Comparison of ENCODE assay signal across 10 cellular contexts in the genomic region with DNA sequence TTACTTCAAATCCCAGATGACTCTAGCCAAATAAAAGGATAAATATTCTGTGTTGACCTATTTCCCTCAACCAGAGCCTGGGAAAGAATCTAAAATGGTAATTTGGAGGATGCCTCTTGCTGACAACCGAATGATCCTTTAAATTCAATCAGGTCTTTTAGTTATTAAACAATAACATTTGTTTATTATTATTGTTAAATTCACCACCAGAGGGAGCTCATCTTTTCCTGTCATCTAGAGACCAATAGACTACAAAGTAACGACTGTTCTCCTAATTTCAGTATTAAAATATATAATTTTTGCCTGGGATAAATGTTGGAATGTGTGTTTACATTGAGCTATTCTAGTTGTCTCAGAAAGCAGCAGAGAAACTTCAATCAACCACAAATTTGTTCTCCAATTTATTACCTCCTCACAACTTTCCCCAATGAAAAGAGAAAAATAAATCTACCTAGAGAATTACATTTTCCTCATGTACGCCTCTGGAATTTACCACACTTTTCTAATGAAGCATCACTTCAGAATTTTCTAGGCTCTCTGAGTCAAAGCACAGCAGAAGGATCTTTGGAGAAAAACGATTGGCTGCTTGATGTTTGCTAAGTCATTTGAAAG.
DNase-seq lines count a peak whose midpoint lies in the region; ATAC-seq and TF ChIP-seq lines count a peak whose summit lies in the region.
"Had no signal": no experiment of that assay in that cellular context is flagged by ENCODE, and none has a peak within 500 bp of the region (broad histone marks: within the 10 kb centered on the region; RNA-seq: fewer than 3 reads in every experiment).

No MANE protein-coding gene starts in this region.

- peaks cover 5% of the 10 kb centered on the region for H3K4me1 Mint-ChIP-seq in progenitor cell of endocrine pancreas (ENCODE audit: low read depth)
- H3K4me1 Mint-ChIP-seq in CD8-positive, alpha-beta T cell (ENCODE audit: low read depth), result no peaks in the 10 kb centered on the region

- H3K27ac ChIP-seq in thyroid gland, result no peak overlapping the region
- no peak overlapping the region for H3K27ac ChIP-seq in CD8-positive, alpha-beta T cell (ENCODE audit: low read depth, low read length)
- H3K27ac ChIP-seq: BLaER1 had no signal

- TF ChIP-seq POLR2A in thyroid gland (IDR thresholded peaks at IDR 0.05), result no peak

- POLR2A ChIA-PET in CD8-positive, alpha-beta T cell (lab: Charles Lee), result no interaction called here

- H3K27me3 ChIP-seq in thyroid gland, result no peaks in the 10 kb centered on the region
- H3K27me3 ChIP-seq in CD8-positive, alpha-beta T cell (ENCODE audit: insufficient read depth, low read length), result no peaks in the 10 kb centered on the region
- H3K27me3 ChIP-seq: BLaER1 had no signal

- peaks cover 13% of the 10 kb centered on the region for H3K9me3 Mint-ChIP-seq in progenitor cell of endocrine pancreas (ENCODE audit: low read depth)
- H3K9me3 Mint-ChIP-seq in CD8-positive, alpha-beta T cell, result no peaks in the 10 kb centered on the region

- H3K27me3 Mint-ChIP-seq in progenitor cell of endocrine pancreas, result no peaks in the 10 kb centered on the region
- H3K27me3 Mint-ChIP-seq in CD8-positive, alpha-beta T cell (ENCODE audit: low read depth), result no peaks in the 10 kb centered on the region

- 50 to 55% methylated on average over 4 of the region's 4 CpGs for WGBS in thyroid gland, 2 donors

- TF ChIP-seq CTCF in cardiac fibroblast (IDR thresholded peaks at IDR 0.05; ENCODE audit: low read depth, low read length), result peak; percentile 26
- TF ChIP-seq CTCF in progenitor cell of endocrine pancreas (IDR thresholded peaks at IDR 0.05; ENCODE audit: unreplicated experiment), result peak; percentile 53
- TF ChIP-seq CTCF in thyroid gland (IDR thresholded peaks at IDR 0.05), result peak in 3 of 6 experiments; percentile 25 to 50 (median 37)
- TF ChIP-seq CTCF in CD8-positive, alpha-beta T cell (IDR thresholded peaks at IDR 0.05), result no peak

- DNase-seq in NCI-H1105 treated with DMSO at 0.1 percent for 48 hours (lab: John Stamatoyannopoulos, UW), result peak; percentile 35
- DNase-seq in NCI-H1105 (lab: John Stamatoyannopoulos, UW), result no peak
- peak; percentile 44 to 61 for DNase-seq in NCI-H2081 (lab: John Stamatoyannopoulos, UW)
- DNase-seq in cardiac fibroblast (ENCODE audit: low read depth in 2 of 2), result peak; percentile 50 to 67
- DNase-seq in progenitor cell of endocrine pancreas (ENCODE audit: low spot score, unreplicated experiment), result no peak
- no peak for DNase-seq in thyroid gland
- DNase-seq in CD8-positive, alpha-beta T cell, result no peak
- DNase-seq: activated CD4-positive, alpha-beta T cell treated with anti-CD3 and anti-CD28 coated beads for 1 hour had no signal

- no peaks in the 10 kb centered on the region for H3K36me3 Mint-ChIP-seq in progenitor cell of endocrine pancreas (ENCODE audit: insufficient read depth)
- H3K36me3 Mint-ChIP-seq in CD8-positive, alpha-beta T cell, result no peaks in the 10 kb centered on the region

- CTCF ChIA-PET in CD8-positive, alpha-beta T cell (lab: Charles Lee), result no interaction called here

- H3K27ac Mint-ChIP-seq in progenitor cell of endocrine pancreas, result no peak overlapping the region
- no peak overlapping the region for H3K27ac Mint-ChIP-seq in CD8-positive, alpha-beta T cell

- H3K4me1 ChIP-seq in thyroid gland, result no peaks in the 10 kb centered on the region
- H3K4me1 ChIP-seq in CD8-positive, alpha-beta T cell (ENCODE audit: insufficient read depth, low read length), result no peaks in the 10 kb centered on the region

- H3K9me3 ChIP-seq in thyroid gland, result no peaks in the 10 kb centered on the region
- no peaks in the 10 kb centered on the region for H3K9me3 ChIP-seq in CD8-positive, alpha-beta T cell (ENCODE audit: low read length)

- no peaks in the 10 kb centered on the region for H3K36me3 ChIP-seq in thyroid gland
- H3K36me3 ChIP-seq in CD8-positive, alpha-beta T cell (ENCODE audit: insufficient read depth, low read length), result no peaks in the 10 kb centered on the region
- H3K36me3 ChIP-seq: BLaER1 had no signal

- intact Hi-C loops in thyroid gland (cut with DNase I), result loop anchor here (5.0 kb wide), 1 partner anchor 487 kb away; no protein-coding TSS in a partner anchor
- intact Hi-C loops in CD8-positive, alpha-beta T cell (cut with DNase I, micrococcal nuclease), result loop anchor here in 1 of 2 experiments (5.0 kb wide), 1 partner anchor 338 kb away; no protein-coding TSS in a partner anchor

- H3K4me3 ChIP-seq in cardiac fibroblast (replicated peaks in 1 of 2; ENCODE audit: low read depth in 2 of 2, low read length in 2 of 2), result no peak overlapping the region
- H3K4me3 ChIP-seq in thyroid gland (replicated peaks in 1 of 3), result no peak overlapping the region
- H3K4me3 ChIP-seq in CD8-positive, alpha-beta T cell (ENCODE audit: low read depth, low read length), result no peak overlapping the region
- H3K4me3 ChIP-seq: BLaER1 had no signal

- no peak for ATAC-seq in HG02938 (IDR thresholded peaks at IDR 0.05; ENCODE audit: unreplicated experiment)
- no peak for ATAC-seq in CD8-positive, alpha-beta T cell

- no peak overlapping the region for H3K4me3 Mint-ChIP-seq in progenitor cell of endocrine pancreas (ENCODE audit: low read depth)
- H3K4me3 Mint-ChIP-seq in CD8-positive, alpha-beta T cell, result no peak overlapping the region

Comparison
In these comparisons a context has a peak if more than half of its experiments do, and no peak if none do; other contexts are left out.
1. DNase-seq: peak in NCI-H1105 treated with DMSO at 0.1 percent for 48 hours (single experiment), NCI-H2081 (2 of 2) and cardiac fibroblast (2 of 2); none in NCI-H1105 (single experiment), progenitor cell of endocrine pancreas (single experiment), thyroid gland (0 of 2) and CD8-positive, alpha-beta T cell (0 of 7).